1 cellular context compared by ENCODE assay signal in the genomic region with DNA sequence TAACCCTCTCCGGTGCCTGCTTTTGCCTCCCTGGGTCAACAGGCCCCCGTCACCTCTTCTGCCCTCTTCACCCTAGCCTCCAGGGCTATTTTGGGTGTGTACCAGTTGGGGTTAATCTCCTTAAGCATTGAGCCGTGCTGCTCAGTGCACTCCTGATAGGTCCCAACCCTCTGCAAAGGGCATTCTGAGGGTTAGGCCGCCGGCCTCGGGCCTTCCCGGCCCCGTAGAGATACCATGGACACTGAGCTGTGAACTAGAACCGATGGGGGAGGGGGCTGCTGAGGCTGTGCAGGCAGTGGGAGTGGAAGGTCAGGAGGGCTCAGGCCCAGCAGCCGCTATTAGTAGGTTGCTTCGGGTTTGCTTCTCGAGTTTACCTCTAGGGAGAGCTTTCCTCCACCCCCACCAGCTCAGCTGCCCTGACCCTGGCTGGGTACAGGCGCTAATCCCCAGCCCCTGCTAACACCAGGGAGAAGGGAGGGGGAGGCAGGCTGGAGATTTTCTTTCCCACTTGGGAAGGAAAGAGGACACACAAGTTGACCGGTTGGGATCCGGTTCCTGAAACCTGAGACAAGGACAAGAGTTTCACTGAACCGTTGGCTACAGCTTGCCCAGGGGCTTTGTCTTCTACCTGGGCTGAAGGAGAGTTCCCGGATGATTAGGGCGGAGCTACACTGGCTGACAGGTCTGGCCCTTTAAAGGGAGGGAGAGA.
TF ChIP-seq lines count a peak whose summit lies in the region.

No MANE protein-coding gene starts in this region.

TF ChIP-seq in HepG2, 621 proteins besides CTCF, POLR2A, EP300 and RAD21 (continued from another document and continues in another):
- TF ChIP-seq IRF9 (CRISPR knock-in tag; IDR thresholded peaks at IDR 0.05; ENCODE audit: borderline replicate concordance): 0 out of 2 replicates have a peak, but pooled peaks have one; percentile 46
- TF ChIP-seq, protein P1, sequence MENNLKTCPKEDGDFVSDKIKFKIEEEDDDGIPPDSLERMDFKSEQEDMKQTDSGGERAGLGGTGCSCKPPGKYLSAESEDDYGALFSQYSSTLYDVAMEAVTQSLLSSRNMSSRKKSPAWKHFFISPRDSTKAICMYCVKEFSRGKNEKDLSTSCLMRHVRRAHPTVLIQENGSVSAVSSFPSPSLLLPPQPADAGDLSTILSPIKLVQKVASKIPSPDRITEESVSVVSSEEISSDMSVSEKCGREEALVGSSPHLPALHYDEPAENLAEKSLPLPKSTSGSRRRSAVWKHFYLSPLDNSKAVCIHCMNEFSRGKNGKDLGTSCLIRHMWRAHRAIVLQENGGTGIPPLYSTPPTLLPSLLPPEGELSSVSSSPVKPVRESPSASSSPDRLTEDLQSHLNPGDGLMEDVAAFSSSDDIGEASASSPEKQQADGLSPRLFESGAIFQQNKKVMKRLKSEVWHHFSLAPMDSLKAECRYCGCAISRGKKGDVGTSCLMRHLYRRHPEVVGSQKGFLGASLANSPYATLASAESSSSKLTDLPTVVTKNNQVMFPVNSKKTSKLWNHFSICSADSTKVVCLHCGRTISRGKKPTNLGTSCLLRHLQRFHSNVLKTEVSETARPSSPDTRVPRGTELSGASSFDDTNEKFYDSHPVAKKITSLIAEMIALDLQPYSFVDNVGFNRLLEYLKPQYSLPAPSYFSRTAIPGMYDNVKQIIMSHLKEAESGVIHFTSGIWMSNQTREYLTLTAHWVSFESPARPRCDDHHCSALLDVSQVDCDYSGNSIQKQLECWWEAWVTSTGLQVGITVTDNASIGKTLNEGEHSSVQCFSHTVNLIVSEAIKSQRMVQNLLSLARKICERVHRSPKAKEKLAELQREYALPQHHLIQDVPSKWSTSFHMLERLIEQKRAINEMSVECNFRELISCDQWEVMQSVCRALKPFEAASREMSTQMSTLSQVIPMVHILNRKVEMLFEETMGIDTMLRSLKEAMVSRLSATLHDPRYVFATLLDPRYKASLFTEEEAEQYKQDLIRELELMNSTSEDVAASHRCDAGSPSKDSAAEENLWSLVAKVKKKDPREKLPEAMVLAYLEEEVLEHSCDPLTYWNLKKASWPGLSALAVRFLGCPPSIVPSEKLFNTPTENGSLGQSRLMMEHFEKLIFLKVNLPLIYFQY (CRISPR knock-in tag; IDR thresholded peaks at IDR 0.05; ENCODE audit: borderline replicate concordance): no peak
- no peak for TF ChIP-seq CENPX (CRISPR knock-in tag; IDR thresholded peaks at IDR 0.05)
- TF ChIP-seq XRCC5 (optimal IDR thresholded peaks at IDR 0.05; ENCODE audit: low read length): peak; percentile 44
- 0 out of 2 replicates have a peak, but pooled peaks have one; percentile 40 for TF ChIP-seq ZSCAN30 (CRISPR knock-in tag; IDR thresholded peaks at IDR 0.05)
- peak; percentile 37; the same call in 1 of the 2 replicates for TF ChIP-seq ZNF121 (CRISPR knock-in tag; IDR thresholded peaks at IDR 0.05)
- peak; percentile 84 for TF ChIP-seq ZFX (CRISPR knock-in tag; IDR thresholded peaks at IDR 0.05; ENCODE audit: low read depth)
- no peak for TF ChIP-seq TBP (CRISPR knock-in tag; IDR thresholded peaks at IDR 0.05)
- TF ChIP-seq CBX2 (IDR thresholded peaks at IDR 0.05; ENCODE audit: low read depth, low read length): no peak
- no peak for TF ChIP-seq CBX2 (CRISPR knock-in tag; IDR thresholded peaks at IDR 0.05; ENCODE audit: low read depth)
- 0 out of 2 replicates have a peak, but pooled peaks have one; percentile 20 for TF ChIP-seq SIX1 (CRISPR knock-in tag; IDR thresholded peaks at IDR 0.05; ENCODE audit: borderline replicate concordance)
- TF ChIP-seq CEBPB (IDR thresholded peaks at IDR 0.05; ENCODE audit: borderline replicate concordance, low read depth, low read length): no peak
- no peak for TF ChIP-seq NR3C1 (CRISPR knock-in tag; IDR thresholded peaks at IDR 0.05)
- no peak for TF ChIP-seq NFKB2 (CRISPR knock-in tag; IDR thresholded peaks at IDR 0.05; ENCODE audit: borderline replicate concordance)
- TF ChIP-seq, protein P2, sequence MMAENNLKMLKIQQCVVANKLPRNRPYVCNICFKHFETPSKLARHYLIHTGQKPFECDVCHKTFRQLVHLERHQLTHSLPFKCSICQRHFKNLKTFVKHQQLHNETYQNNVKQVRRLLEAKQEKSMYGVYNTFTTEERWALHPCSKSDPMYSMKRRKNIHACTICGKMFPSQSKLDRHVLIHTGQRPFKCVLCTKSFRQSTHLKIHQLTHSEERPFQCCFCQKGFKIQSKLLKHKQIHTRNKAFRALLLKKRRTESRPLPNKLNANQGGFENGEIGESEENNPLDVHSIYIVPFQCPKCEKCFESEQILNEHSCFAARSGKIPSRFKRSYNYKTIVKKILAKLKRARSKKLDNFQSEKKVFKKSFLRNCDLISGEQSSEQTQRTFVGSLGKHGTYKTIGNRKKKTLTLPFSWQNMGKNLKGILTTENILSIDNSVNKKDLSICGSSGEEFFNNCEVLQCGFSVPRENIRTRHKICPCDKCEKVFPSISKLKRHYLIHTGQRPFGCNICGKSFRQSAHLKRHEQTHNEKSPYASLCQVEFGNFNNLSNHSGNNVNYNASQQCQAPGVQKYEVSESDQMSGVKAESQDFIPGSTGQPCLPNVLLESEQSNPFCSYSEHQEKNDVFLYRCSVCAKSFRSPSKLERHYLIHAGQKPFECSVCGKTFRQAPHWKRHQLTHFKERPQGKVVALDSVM (CRISPR knock-in tag; IDR thresholded peaks at IDR 0.05): peak; percentile 47; the same call in 1 of the 2 replicates
- TF ChIP-seq MED1 (CRISPR knock-in tag; IDR thresholded peaks at IDR 0.05): no peak
- TF ChIP-seq CHD4 (IDR thresholded peaks at IDR 0.05; ENCODE audit: borderline replicate concordance, low read length): no peak
- no peak for TF ChIP-seq BORCS8-MEF2B (CRISPR knock-in tag; IDR thresholded peaks at IDR 0.05)
- TF ChIP-seq ARNT2 (CRISPR knock-in tag; IDR thresholded peaks at IDR 0.05; ENCODE audit: low read depth): no peak
- TF ChIP-seq MZF1 (CRISPR knock-in tag; IDR thresholded peaks at IDR 0.05; ENCODE audit: borderline replicate concordance): no peak
- TF ChIP-seq RXRA (CRISPR knock-in tag; IDR thresholded peaks at IDR 0.05): 0 out of 2 replicates have a peak, but pooled peaks have one; percentile 22
- TF ChIP-seq MED8 (CRISPR knock-in tag; IDR thresholded peaks at IDR 0.05; ENCODE audit: insufficient replicate concordance): no peak
- TF ChIP-seq ZNF619 (CRISPR knock-in tag; IDR thresholded peaks at IDR 0.05): 0 out of 2 replicates have a peak, but pooled peaks have one; percentile 33
- no peak for TF ChIP-seq ZNF337 (CRISPR knock-in tag; IDR thresholded peaks at IDR 0.05; ENCODE audit: borderline replicate concordance, low read depth)
- no peak for TF ChIP-seq ARID5B (CRISPR knock-in tag; IDR thresholded peaks at IDR 0.05)
- TF ChIP-seq ZZZ3 (CRISPR knock-in tag; IDR thresholded peaks at IDR 0.05; ENCODE audit: borderline replicate concordance): no peak
- no peak for TF ChIP-seq GMEB2 (CRISPR knock-in tag; IDR thresholded peaks at IDR 0.05; ENCODE audit: low read depth)
- no peak for TF ChIP-seq ZNF629 (CRISPR knock-in tag; conservative IDR thresholded peaks at IDR 0.05)
- TF ChIP-seq TGIF2 (CRISPR knock-in tag; IDR thresholded peaks at IDR 0.05): no peak
- no peak for TF ChIP-seq CBX5 (CRISPR knock-in tag; IDR thresholded peaks at IDR 0.05; ENCODE audit: borderline replicate concordance)
- no peak for TF ChIP-seq PLRG1 (conservative IDR thresholded peaks at IDR 0.05)
- TF ChIP-seq ZNF552 (CRISPR knock-in tag; IDR thresholded peaks at IDR 0.05; ENCODE audit: borderline replicate concordance): no peak
- TF ChIP-seq ZBTB43 (CRISPR knock-in tag; conservative IDR thresholded peaks at IDR 0.05): no peak
- no peak for TF ChIP-seq TRIM22 (IDR thresholded peaks at IDR 0.05)
- no peak for TF ChIP-seq FOSL2 (CRISPR knock-in tag; IDR thresholded peaks at IDR 0.05)
- no peak for TF ChIP-seq ZNF367 (CRISPR knock-in tag; IDR thresholded peaks at IDR 0.05; ENCODE audit: borderline replicate concordance)
- TF ChIP-seq E2F2 (CRISPR knock-in tag; IDR thresholded peaks at IDR 0.05; ENCODE audit: borderline replicate concordance): no peak
- TF ChIP-seq, protein P3, sequence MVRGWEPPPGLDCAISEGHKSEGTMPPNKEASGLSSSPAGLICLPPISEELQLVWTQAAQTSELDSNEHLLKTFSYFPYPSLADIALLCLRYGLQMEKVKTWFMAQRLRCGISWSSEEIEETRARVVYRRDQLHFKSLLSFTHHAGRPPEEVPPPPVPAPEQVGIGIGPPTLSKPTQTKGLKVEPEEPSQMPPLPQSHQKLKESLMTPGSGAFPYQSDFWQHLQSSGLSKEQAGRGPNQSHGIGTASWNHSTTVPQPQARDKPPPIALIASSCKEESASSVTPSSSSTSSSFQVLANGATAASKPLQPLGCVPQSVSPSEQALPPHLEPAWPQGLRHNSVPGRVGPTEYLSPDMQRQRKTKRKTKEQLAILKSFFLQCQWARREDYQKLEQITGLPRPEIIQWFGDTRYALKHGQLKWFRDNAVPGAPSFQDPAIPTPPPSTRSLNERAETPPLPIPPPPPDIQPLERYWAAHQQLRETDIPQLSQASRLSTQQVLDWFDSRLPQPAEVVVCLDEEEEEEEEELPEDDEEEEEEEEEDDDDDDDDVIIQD (CRISPR knock-in tag; IDR thresholded peaks at IDR 0.05; ENCODE audit: low read depth): 0 out of 2 replicates have a peak, but pooled peaks have one; percentile 12
- TF ChIP-seq PHF8 (CRISPR knock-in tag; IDR thresholded peaks at IDR 0.05): peak; percentile 68
- 0 out of 2 replicates have a peak, but pooled peaks have one; percentile 15 for TF ChIP-seq TBX2 (CRISPR knock-in tag; IDR thresholded peaks at IDR 0.05; ENCODE audit: borderline replicate concordance)
- peak; percentile 38; the same call in 1 of the 2 replicates for TF ChIP-seq SPEN (CRISPR knock-in tag; IDR thresholded peaks at IDR 0.05; ENCODE audit: low read depth)
